5 cellular contexts compared by ENCODE assay signal in genomic region chr18:12560600-12560999, GRCh38.
DNase-seq lines count a peak whose midpoint lies in the region; ATAC-seq, FAIRE-seq and TF ChIP-seq lines count a peak whose summit lies in the region.
"Not testable (repeated sequence)": the region's sequence is repeated elsewhere in the genome, so short reads cannot be mapped to it uniquely, and the experiment has no call there.

No MANE protein-coding gene starts in this region.

- H4K20me1 ChIP-seq in K562 (replicated peaks; ENCODE audit: control insufficient read depth, insufficient read depth, low read length); HepG2 (ENCODE audit: insufficient read depth, low read length): not testable (repeated sequence)

- TF ChIP-seq POLR2A in K562 (conservative IDR thresholded peaks at IDR 0.05); HepG2 (IDR thresholded peaks at IDR 0.05; ENCODE audit: insufficient read depth in 1 of 2, low read depth in 2 of 2, low read length in 2 of 2): not testable (repeated sequence)

- ATAC-seq in K562, HepG2: not testable (repeated sequence)

- not testable (repeated sequence) for H3K9ac ChIP-seq in K562 (ENCODE audit: insufficient read depth in 1 of 2, low read depth in 2 of 2, low read length in 2 of 2); HepG2 (ENCODE audit: insufficient read depth, low read depth, low read length)

- not testable (repeated sequence) for H3K4me3 ChIP-seq in K562; HepG2 (replicated peaks in 1 of 3; ENCODE audit: insufficient read depth in 1 of 3, low read depth in 2 of 3, low read length in 3 of 3)

- H3K27me3 ChIP-seq in K562 (ENCODE audit: control insufficient read depth in 2 of 2, insufficient read depth in 2 of 2, low read length in 2 of 2); HepG2 (ENCODE audit: control insufficient read depth in 1 of 2, insufficient read depth in 2 of 2, low read length in 2 of 2): not testable (repeated sequence)

- peaks cover 19% of the 10 kb centered on the region for H3K36me3 Mint-ChIP-seq in osteocyte (ENCODE audit: unreplicated experiment)

- TF ChIP-seq EP300 in Ishikawa (IDR thresholded peaks at IDR 0.05; ENCODE audit: borderline replicate concordance); K562 (IDR thresholded peaks at IDR 0.05; ENCODE audit: low read length); HepG2 (IDR thresholded peaks at IDR 0.05; ENCODE audit: low read depth in 2 of 2, low read length in 2 of 2); HepG2 (CRISPR knock-in tag; IDR thresholded peaks at IDR 0.05; ENCODE audit: borderline replicate concordance): not testable (repeated sequence)

- not testable (repeated sequence) for H3K9me1 ChIP-seq in K562 (ENCODE audit: control insufficient read depth, insufficient read depth, low read length)

- not testable (repeated sequence) for H3K27ac ChIP-seq in K562 (ENCODE audit: extremely low read depth, low read depth, low read length); HepG2 (ENCODE audit: extremely low read length, insufficient read depth, low read length)

- H3K4me1 Mint-ChIP-seq in osteocyte (ENCODE audit: unreplicated experiment): not testable (repeated sequence)

- H3K9me3 ChIP-seq in K562 (replicated peaks; ENCODE audit: control insufficient read depth, insufficient read depth, low read depth, low read length); HepG2 (ENCODE audit: low read length): not testable (repeated sequence)

- not testable (repeated sequence) for H2AFZ ChIP-seq in K562 (ENCODE audit: low read depth, low read length); HepG2 (ENCODE audit: low read length)

- TF ChIP-seq RAD21 in Ishikawa (IDR thresholded peaks at IDR 0.05; ENCODE audit: low read depth); K562 (CRISPR knock-in tag; conservative IDR thresholded peaks at IDR 0.05 in 1 of 2, IDR thresholded peaks at IDR 0.05 in 1 of 2); HepG2 (CRISPR knock-in tag; IDR thresholded peaks at IDR 0.05): not testable (repeated sequence)

- intact Hi-C loops in K562 (cut with micrococcal nuclease); HepG2 (cut with micrococcal nuclease; ENCODE audit: unreplicated experiment): not testable (repeated sequence)

- H3K36me3 ChIP-seq in K562 (ENCODE audit: control insufficient read depth, insufficient read depth, low read length); HepG2 (replicated peaks in 1 of 2; ENCODE audit: control insufficient read depth in 1 of 2, insufficient read depth in 2 of 2, low read length in 2 of 2): not testable (repeated sequence)

- not testable (repeated sequence) for DNase-seq in K562 (ENCODE audit: extremely low read depth in 1 of 4, low spot score in 3 of 4); HepG2 (ENCODE audit: low spot score); urothelium cell line (ENCODE audit: low spot score)
- peak; percentile 62 for DNase-seq in osteocyte (ENCODE audit: extremely low spot score, unreplicated experiment)

- not testable (repeated sequence) for H3K4me3 Mint-ChIP-seq in osteocyte (ENCODE audit: unreplicated experiment)

- not testable (repeated sequence) for H3K27me3 Mint-ChIP-seq in osteocyte (ENCODE audit: unreplicated experiment)

- POLR2A ChIA-PET in K562 (lab: Yijun Ruan, JAX); HepG2 (lab: Yijun Ruan, JAX): not testable (repeated sequence)

- H3K4me2 ChIP-seq in K562 (ENCODE audit: insufficient read depth, low read length); HepG2 (ENCODE audit: low read depth, low read length): not testable (repeated sequence)

- not testable (repeated sequence) for FAIRE-seq in K562 (lab: Jason Lieb, UNC); HepG2 (lab: Jason Lieb, UNC)
- peak; percentile 42 for FAIRE-seq in urothelium cell line (lab: Jason Lieb, UNC)

- H3K9me3 Mint-ChIP-seq in osteocyte (ENCODE audit: unreplicated experiment): peaks cover 18% of the 10 kb centered on the region

- WGBS in K562 (ENCODE audit: insufficient coverage, low coverage, missing lambda C conversion rate): 54% methylated on average over 6 of the region's 6 CpGs
- WGBS in HepG2 (ENCODE audit: low lambda C conversion rate): 91% methylated on average over 6 of the region's 6 CpGs

- H3K79me2 ChIP-seq in K562 (ENCODE audit: control insufficient read depth, insufficient read depth, low read length); HepG2 (ENCODE audit: insufficient read depth, low read length): not testable (repeated sequence)

- H3K4me1 ChIP-seq in K562 (replicated peaks in 1 of 2; ENCODE audit: control insufficient read depth in 2 of 2, insufficient read depth in 2 of 2, low read length in 2 of 2): not testable (repeated sequence)
- H3K4me1 ChIP-seq in HepG2 (ENCODE audit: insufficient read depth, low read length): peaks cover 10% of the 10 kb centered on the region; the same call in 1 of the 2 replicates

- not testable (repeated sequence) for BruUV-seq in K562 (replicated peaks; lab: Mats Ljungman, UMichigan); HepG2 (replicated peaks; lab: Mats Ljungman, UMichigan)

- CTCF ChIA-PET in K562 (lab: Yijun Ruan, JAX; ENCODE audit: low intra/inter-chr PET ratio); HepG2 (lab: Yijun Ruan, JAX; ENCODE audit: low intra/inter-chr PET ratio, low total read pairs): not testable (repeated sequence)

- not testable (repeated sequence) for H3K27ac Mint-ChIP-seq in osteocyte (ENCODE audit: unreplicated experiment)

- not testable (repeated sequence) for TF ChIP-seq CTCF in K562 (IDR thresholded peaks at IDR 0.05 in 2 of 3, conservative IDR thresholded peaks at IDR 0.05 in 1 of 3; ENCODE audit: insufficient read depth in 2 of 3, low read depth in 1 of 3, low read length in 3 of 3); HepG2 (CRISPR knock-in tag; IDR thresholded peaks at IDR 0.05); osteocyte (IDR thresholded peaks at IDR 0.05)

- in situ Hi-C loops in K562 (cut with MboI); HepG2 (cut with HindIII; ENCODE audit: extremely low pct_ligation_motif_present, low pct_unique_long_range_greater_than_20kb): not testable (repeated sequence)

TF ChIP-seq in Ishikawa, 13 proteins besides CTCF, POLR2A, EP300 and RAD21:
- peak; percentile 38 for TF ChIP-seq NFIC (IDR thresholded peaks at IDR 0.05)
TF ChIP-seq in Ishikawa: peak in this region for 1; not testable (repeated sequence) for 12.

TF ChIP-seq in K562, 482 proteins besides CTCF, POLR2A, EP300 and RAD21:
- TF ChIP-seq NFIX (CRISPR knock-in tag; IDR thresholded peaks at IDR 0.05; ENCODE audit: low read depth) (peak; percentile 74), NFIC (IDR thresholded peaks at IDR 0.05) (peak; percentile 94)

TF ChIP-seq in HepG2, 621 proteins besides CTCF, POLR2A, EP300 and RAD21:
- TF ChIP-seq LCORL (IDR thresholded peaks at IDR 0.05): peak; percentile 68; the same call in 1 of the 2 replicates
- TF ChIP-seq LCORL (CRISPR knock-in tag; IDR thresholded peaks at IDR 0.05): not testable (repeated sequence)
TF ChIP-seq in HepG2: peak in this region for 1; not testable (repeated sequence) for 620.
